ENCODE assay signal across 1 cellular context in genomic region chr17:72173475-72174116, GRCh38.
TF ChIP-seq lines count a peak whose summit lies in the region.

No MANE protein-coding gene starts in this region.

TF ChIP-seq in HepG2, 621 proteins besides CTCF, POLR2A, EP300 and RAD21 (continued from another document and continues in another):
- TF ChIP-seq SAFB2 (CRISPR knock-in tag; IDR thresholded peaks at IDR 0.05; ENCODE audit: borderline replicate concordance, low read depth) (no peak), NFIB (CRISPR knock-in tag; IDR thresholded peaks at IDR 0.05; ENCODE audit: borderline replicate concordance) (no peak), ZSCAN25 (CRISPR knock-in tag; IDR thresholded peaks at IDR 0.05) (no peak), TAF1 (CRISPR knock-in tag; IDR thresholded peaks at IDR 0.05) (no peak), ARID2 (CRISPR knock-in tag; IDR thresholded peaks at IDR 0.05; ENCODE audit: borderline replicate concordance) (0 out of 2 replicates have a peak, but pooled peaks have one; percentile 71), ZNF18 (CRISPR knock-in tag; IDR thresholded peaks at IDR 0.05; ENCODE audit: insufficient replicate concordance) (no peak), DDIT3 (CRISPR knock-in tag; IDR thresholded peaks at IDR 0.05) (no peak), NKX3-1 (CRISPR knock-in tag; IDR thresholded peaks at IDR 0.05) (no peak), SRSF4 (IDR thresholded peaks at IDR 0.05; ENCODE audit: low read depth, low read length, poor library complexity, severe bottlenecking) (no peak), ZNF232 (CRISPR knock-in tag; IDR thresholded peaks at IDR 0.05; ENCODE audit: borderline replicate concordance) (no peak), ADNP (CRISPR knock-in tag; IDR thresholded peaks at IDR 0.05) (no peak), IKZF4 (CRISPR knock-in tag; IDR thresholded peaks at IDR 0.05; ENCODE audit: borderline replicate concordance, low read depth, not compliant biosample characterization) (no peak), KDM2A (CRISPR knock-in tag; IDR thresholded peaks at IDR 0.05; ENCODE audit: borderline replicate concordance, low read depth) (0 out of 2 replicates have a peak, but pooled peaks have one; percentile 17), ZC3H13 (CRISPR knock-in tag; IDR thresholded peaks at IDR 0.05) (no peak), XRCC5 (optimal IDR thresholded peaks at IDR 0.05; ENCODE audit: low read length) (peak; percentile 45), ZNF235 (CRISPR knock-in tag; IDR thresholded peaks at IDR 0.05; ENCODE audit: borderline replicate concordance) (no peak), TFE3 (CRISPR knock-in tag; IDR thresholded peaks at IDR 0.05) (no peak), AHR (CRISPR knock-in tag; IDR thresholded peaks at IDR 0.05) (no peak), NR2F6 (IDR thresholded peaks at IDR 0.05) (no peak), NR2F6 (CRISPR knock-in tag; IDR thresholded peaks at IDR 0.05) (no peak; the same call in 1 of the 2 replicates), ZNF605 (CRISPR knock-in tag; IDR thresholded peaks at IDR 0.05) (no peak), SP140L (CRISPR knock-in tag; IDR thresholded peaks at IDR 0.05; ENCODE audit: borderline replicate concordance) (no peak), HOXD1 (CRISPR knock-in tag; IDR thresholded peaks at IDR 0.05) (no peak), PCBP1 (IDR thresholded peaks at IDR 0.05; ENCODE audit: borderline replicate concordance, low read depth, low read length) (no peak), ATF2 (CRISPR knock-in tag; IDR thresholded peaks at IDR 0.05) (no peak), MIXL1 (CRISPR knock-in tag; IDR thresholded peaks at IDR 0.05) (no peak), ZNF563 (CRISPR knock-in tag; IDR thresholded peaks at IDR 0.05) (0 out of 2 replicates have a peak, but pooled peaks have one; percentile 21), CREM (IDR thresholded peaks at IDR 0.05) (no peak), CREM (CRISPR knock-in tag; IDR thresholded peaks at IDR 0.05) (no peak), ESRRA (CRISPR knock-in tag; IDR thresholded peaks at IDR 0.05; ENCODE audit: low read depth) (no peak), ZBTB37 (CRISPR knock-in tag; IDR thresholded peaks at IDR 0.05) (no peak; the same call in 1 of the 2 replicates), PPARG (CRISPR knock-in tag; conservative IDR thresholded peaks at IDR 0.05) (no peak), NRL (CRISPR knock-in tag; IDR thresholded peaks at IDR 0.05; ENCODE audit: borderline replicate concordance) (no peak), ZNF569 (CRISPR knock-in tag; IDR thresholded peaks at IDR 0.05; ENCODE audit: borderline replicate concordance) (no peak), ZKSCAN1 (IDR thresholded peaks at IDR 0.05; ENCODE audit: low read length) (no peak), SYNCRIP (IDR thresholded peaks at IDR 0.05; ENCODE audit: insufficient read depth, low read depth, low read length) (no peak), ZNF713 (CRISPR knock-in tag; IDR thresholded peaks at IDR 0.05) (no peak), ZNF275 (CRISPR knock-in tag; IDR thresholded peaks at IDR 0.05; ENCODE audit: borderline replicate concordance) (no peak), ZNF598 (CRISPR knock-in tag; IDR thresholded peaks at IDR 0.05; ENCODE audit: borderline replicate concordance) (no peak), DMTF1 (CRISPR knock-in tag; IDR thresholded peaks at IDR 0.05) (no peak), ZNF557 (CRISPR knock-in tag; IDR thresholded peaks at IDR 0.05) (no peak), ZBTB25 (CRISPR knock-in tag; IDR thresholded peaks at IDR 0.05) (no peak), ZNF800 (CRISPR knock-in tag; IDR thresholded peaks at IDR 0.05) (no peak), ARHGAP35 (CRISPR knock-in tag; IDR thresholded peaks at IDR 0.05; ENCODE audit: borderline replicate concordance) (no peak), DNMT1 (CRISPR knock-in tag; IDR thresholded peaks at IDR 0.05) (no peak), ZNF34 (CRISPR knock-in tag; IDR thresholded peaks at IDR 0.05; ENCODE audit: borderline replicate concordance) (no peak), ZNF572 (CRISPR knock-in tag; IDR thresholded peaks at IDR 0.05) (no peak), HNRNPUL1 (IDR thresholded peaks at IDR 0.05; ENCODE audit: low read depth, low read length) (no peak), JUN (CRISPR knock-in tag; IDR thresholded peaks at IDR 0.05) (no peak), PHF20 (CRISPR knock-in tag; IDR thresholded peaks at IDR 0.05) (no peak), ARID5B (CRISPR knock-in tag; IDR thresholded peaks at IDR 0.05) (peak; percentile 52), ZNF782 (CRISPR knock-in tag; IDR thresholded peaks at IDR 0.05; ENCODE audit: borderline replicate concordance) (no peak)
